In the genomic region with DNA sequence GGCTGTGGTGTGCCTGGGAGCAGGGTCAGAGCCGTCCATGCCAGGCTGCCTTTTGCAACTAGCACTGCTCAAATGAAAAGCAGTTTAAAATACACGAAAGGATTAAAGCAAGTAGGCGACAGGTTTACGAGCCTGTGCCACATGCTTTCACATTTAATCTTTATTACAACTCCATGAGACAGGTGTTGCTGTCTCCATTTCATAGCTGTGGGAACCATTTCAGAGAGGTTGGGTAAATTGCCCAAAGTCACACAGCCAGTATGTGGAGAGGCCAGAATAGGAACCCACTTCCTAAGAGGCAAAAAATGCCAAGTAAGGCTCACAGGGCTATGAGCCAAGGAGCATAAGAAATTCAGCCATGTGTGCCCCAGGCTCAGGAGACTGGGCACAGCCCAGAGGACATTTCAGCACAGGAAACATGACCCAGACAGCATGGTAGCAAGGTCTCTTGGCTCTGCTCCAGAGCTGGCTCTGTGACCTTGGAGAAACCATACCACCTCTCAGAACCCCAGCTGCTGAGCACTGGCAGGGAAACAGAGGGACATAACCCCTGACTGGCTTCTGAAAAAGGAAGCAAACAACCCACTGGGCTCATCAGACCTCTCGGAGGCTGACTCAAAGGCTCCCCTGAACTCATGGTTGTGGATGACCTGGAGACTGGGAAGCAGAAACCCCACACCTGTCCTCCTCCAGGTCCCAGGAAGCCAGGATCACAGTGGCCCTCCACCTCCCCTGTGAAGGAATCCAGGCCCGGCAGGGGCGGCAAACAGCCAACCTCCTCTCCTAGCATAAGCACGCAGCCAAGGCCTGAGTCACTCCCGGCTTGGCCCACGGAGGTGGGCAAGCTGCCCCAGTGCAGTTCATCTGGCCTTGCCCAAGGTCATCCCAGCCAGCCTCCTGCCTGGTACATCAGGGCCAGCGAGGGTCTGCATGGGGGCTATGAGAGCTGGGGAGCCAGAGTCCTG, we compare ENCODE assay signal across 10 cellular contexts. TPM values are rescaled to one million over a fixed set of nuclear protein-coding genes. Genes with fewer than 3 reads are reported as not detected.
DNase-seq lines count a peak whose midpoint lies in the region; ATAC-seq, FAIRE-seq and TF ChIP-seq lines count a peak whose summit lies in the region.
"Had no signal": no experiment of that assay in that cellular context is flagged by ENCODE, and none has a peak within 500 bp of the region (broad histone marks: within the 10 kb centered on the region; RNA-seq: fewer than 3 reads in every experiment).

No MANE protein-coding gene starts in this region.

- no peaks in the 10 kb centered on the region for H3K79me2 ChIP-seq in HepG2 (ENCODE audit: insufficient read depth, low read length)

- H3K9ac ChIP-seq in HepG2 (ENCODE audit: insufficient read depth, low read depth, low read length), result no peak overlapping the region; the same call in 1 of the 2 replicates

- intact Hi-C loops in HepG2 (cut with micrococcal nuclease; ENCODE audit: unreplicated experiment), result loop anchor here (5.0 kb wide), 1 partner anchor 38 kb away; a partner anchor contains a TSS

- H3K4me2 ChIP-seq in HepG2 (ENCODE audit: low read depth, low read length), result no peak overlapping the region

- in situ Hi-C loops in HepG2 (cut with HindIII; ENCODE audit: extremely low pct_ligation_motif_present, low pct_unique_long_range_greater_than_20kb), result loop anchor here (10.0 kb wide), 1 partner anchor 225 kb away; no protein-coding TSS in a partner anchor

- no peak for TF ChIP-seq RAD21 in HepG2 (CRISPR knock-in tag; IDR thresholded peaks at IDR 0.05)

- no peak for TF ChIP-seq EP300 in HepG2 (IDR thresholded peaks at IDR 0.05; ENCODE audit: low read depth in 2 of 2, low read length in 2 of 2)
- no peak for TF ChIP-seq EP300 in HepG2 (CRISPR knock-in tag; IDR thresholded peaks at IDR 0.05; ENCODE audit: borderline replicate concordance)
- TF ChIP-seq EP300 in upper lobe of left lung (IDR thresholded peaks at IDR 0.05), result no peak

- H3K36me3 ChIP-seq in HepG2 (replicated peaks in 1 of 2; ENCODE audit: control insufficient read depth in 1 of 2, insufficient read depth in 2 of 2, low read length in 2 of 2), result no peaks in the 10 kb centered on the region
- H3K36me3 ChIP-seq in upper lobe of left lung, result peaks cover 0 to 6% (median 3%) of the 10 kb centered on the region in 4 donors

- TF ChIP-seq POLR2A in HepG2 (IDR thresholded peaks at IDR 0.05; ENCODE audit: insufficient read depth in 1 of 2, low read depth in 2 of 2, low read length in 2 of 2), result no peak
- peak in 1 of 4 donors; percentile 5 for TF ChIP-seq POLR2A in upper lobe of left lung (IDR thresholded peaks at IDR 0.05)

- H3K4me3 Mint-ChIP-seq in naive thymus-derived CD8-positive, alpha-beta T cell, result no peak overlapping the region

- no peak for FAIRE-seq in HepG2 (lab: Jason Lieb, UNC)

- no peaks in the 10 kb centered on the region for H3K9me3 Mint-ChIP-seq in naive thymus-derived CD8-positive, alpha-beta T cell

- H3K4me1 ChIP-seq in HepG2 (ENCODE audit: insufficient read depth, low read length) (peaks cover 52% of the 10 kb centered on the region), upper lobe of left lung (peaks cover 44 to 59% (median 50%) of the 10 kb centered on the region in 4 donors)

- H3K4me3 ChIP-seq in choroid plexus epithelial cell (ENCODE audit: low read depth, low read length) (no peak overlapping the region), HepG2 (replicated peaks in 1 of 3; ENCODE audit: insufficient read depth in 1 of 3, low read depth in 2 of 3, low read length in 3 of 3) (no peak overlapping the region), upper lobe of left lung (no peak overlapping the region)

- H3K9me3 ChIP-seq in HepG2 (ENCODE audit: low read length) (no peaks in the 10 kb centered on the region), upper lobe of left lung (no peaks in the 10 kb centered on the region)

- no peak overlapping the region for H3K27ac ChIP-seq in HepG2 (ENCODE audit: extremely low read length, insufficient read depth, low read length)
- H3K27ac ChIP-seq in upper lobe of left lung, result peak overlapping the region; percentile 62 to 94 (median 80)

- peaks cover 0 to 15% (median 8%) of the 10 kb centered on the region in 4 donors for H3K4me1 Mint-ChIP-seq in naive thymus-derived CD8-positive, alpha-beta T cell

- no TSS peak for BruUV-seq in HepG2 (replicated peaks; lab: Mats Ljungman, UMichigan)

- CTCF ChIA-PET in HepG2 (lab: Yijun Ruan, JAX; ENCODE audit: low intra/inter-chr PET ratio, low total read pairs), result interaction anchor here (1.0 kb wide), 1 partner anchor 32 kb away, joined by 3 read pairs; no protein-coding TSS in a partner anchor

- H2AFZ ChIP-seq in HepG2 (ENCODE audit: low read length), result no peak overlapping the region

- 79% methylated on average over 8 of the region's 11 CpGs for WGBS in HepG2 (ENCODE audit: low lambda C conversion rate)
- WGBS in upper lobe of left lung, 2 donors, result 63 to 89% methylated on average over 5 to 11 of the region's 11 CpGs

- no peak overlapping the region for H3K27ac Mint-ChIP-seq in naive thymus-derived CD8-positive, alpha-beta T cell

- no peaks in the 10 kb centered on the region for H3K36me3 Mint-ChIP-seq in naive thymus-derived CD8-positive, alpha-beta T cell

- peaks cover 0 to 9% (median 4%) of the 10 kb centered on the region in 5 donors for H3K27me3 Mint-ChIP-seq in naive thymus-derived CD8-positive, alpha-beta T cell

- POLR2A ChIA-PET in HepG2 (lab: Yijun Ruan, JAX), result interaction anchor here (0.7 to 2.7 kb wide), 7 partner anchors 11 to 104 kb away, joined by 3 to 6 read pairs (median 3); a partner anchor contains a TSS
- POLR2A ChIA-PET in naive thymus-derived CD8-positive, alpha-beta T cell (lab: Charles Lee), result no interaction called here

- H4K20me1 ChIP-seq in HepG2 (ENCODE audit: insufficient read depth, low read length), result no peaks in the 10 kb centered on the region

- ATAC-seq in HepG2 (no peak), upper lobe of left lung (ENCODE audit: low FRiP score in 2 of 2) (peak; percentile 34 to 50)
- no peak for ATAC-seq in naive thymus-derived CD8-positive, alpha-beta T cell

- no peak for TF ChIP-seq CTCF in choroid plexus epithelial cell (conservative IDR thresholded peaks at IDR 0.05; ENCODE audit: low read depth, low read length)
- no peak for TF ChIP-seq CTCF in HepG2 (CRISPR knock-in tag; IDR thresholded peaks at IDR 0.05)
- no peak for TF ChIP-seq CTCF in upper lobe of left lung (IDR thresholded peaks at IDR 0.05)

- H3K27me3 ChIP-seq in HepG2 (ENCODE audit: control insufficient read depth in 1 of 2, insufficient read depth in 2 of 2, low read length in 2 of 2), result no peaks in the 10 kb centered on the region; a peak in 1 of 5 replicates
- no peaks in the 10 kb centered on the region for H3K27me3 ChIP-seq in upper lobe of left lung

- peak; percentile 96 for DNase-seq in M059J (ENCODE audit: low read depth)
- peak; percentile 63 for DNase-seq in choroid plexus epithelial cell (ENCODE audit: low read depth)
- no peak for DNase-seq in HepG2 (ENCODE audit: low spot score)
- DNase-seq in upper lobe of left lung, result peak; percentile 81 to 89
- no peak for DNase-seq in activated T-cell treated with anti-CD3 and anti-CD28 coated beads for 4 hours
- no peak for DNase-seq in retina
- no peak for DNase-seq in DMS153 (lab: John Stamatoyannopoulos, UW)
- DNase-seq in naive thymus-derived CD8-positive, alpha-beta T cell, result no peak
- DNase-seq: activated effector memory CD4-positive, alpha-beta T cell treated with anti-CD3 and anti-CD28 coated beads, Interleukin-2, amount 50 U/mL, for 16 hours; NCI-H1417 treated with DMSO at 0.1 percent for 48 hours had no signal

RNA-seq across cellular contexts. Expression of a gene that starts 40.3 kb away (rescaled TPM):
- total RNA-seq in M059J (2014; rRNA removed; shearing (Covaris generic)), result 25.8 and 31.8 TPM in 2 replicates
- total RNA-seq in HepG2 (2016; rRNA removed; fragmentation: Illumina TruSeq; extraction: Trizol), result 181 and 283 TPM in 2 replicates
- 33.9 and 36.7 TPM in 2 replicates for total RNA-seq in HepG2 (2016; cell fraction: cytosol; rRNA removed; fragmentation: Illumina TruSeq; extraction: Trizol; ENCODE audit: low read depth)
- total RNA-seq in HepG2 (2016; cell fraction: insoluble cytoplasmic fraction; rRNA removed; fragmentation: Illumina TruSeq; extraction: Trizol), result 189 and 325 TPM in 2 replicates
- 47.2 and 48.2 TPM in 2 replicates for total RNA-seq in HepG2 (2016; cell fraction: membrane; rRNA removed; fragmentation: Illumina TruSeq; extraction: Trizol)
- 63.9 and 73.7 TPM in 2 replicates for total RNA-seq in HepG2 (2016; cell fraction: nucleus; rRNA removed; fragmentation: Illumina TruSeq; extraction: Trizol)
- 61.6 and 63.2 TPM in 2 replicates for polyA plus RNA-seq in HepG2 (2011; rRNA removed)
- polyA plus RNA-seq in HepG2 (2011; cell fraction: cytosol; rRNA removed), result 68.3 and 71.0 TPM in 2 replicates
- polyA plus RNA-seq in HepG2 (2011; cell fraction: nucleus; rRNA removed), result 11.6 and 14.2 TPM in 2 replicates
- polyA plus RNA-seq in HepG2 (2012), result 78.3 and 78.8 TPM in 2 replicates
- 26.6 and 30.8 TPM in 2 replicates for polyA plus RNA-seq in HepG2 (2016; cell fraction: cytosol; fragmentation: Illumina TruSeq; extraction: Trizol; ENCODE audit: low read depth)
- 249 and 259 TPM in 2 replicates for polyA plus RNA-seq in HepG2 (2016; cell fraction: insoluble cytoplasmic fraction; fragmentation: Illumina TruSeq; extraction: Trizol; ENCODE audit: low read depth)
- 32.0 and 32.5 TPM in 2 replicates for polyA plus RNA-seq in HepG2 (2016; cell fraction: membrane; fragmentation: Illumina TruSeq; extraction: Trizol; ENCODE audit: low read depth)
- polyA plus RNA-seq in HepG2 (2016; cell fraction: nucleus; fragmentation: Illumina TruSeq; extraction: Trizol; ENCODE audit: insufficient read depth, low read depth), result 75.9 and 84.0 TPM in 2 replicates
- polyA minus RNA-seq in HepG2 (2011; rRNA and poly(A)+ RNA removed; ENCODE audit: low replicate concordance), result 47.3 and 53.2 TPM in 2 replicates
- 28.0 and 33.9 TPM in 2 replicates for polyA minus RNA-seq in HepG2 (2011; cell fraction: cytosol; rRNA and poly(A)+ RNA removed)
- polyA minus RNA-seq in HepG2 (2011; cell fraction: nucleus; rRNA and poly(A)+ RNA removed), result 17.3 and 18.9 TPM in 2 replicates
- 10 to 100 TPM; 11.4 to 50.6 (median 19.1) TPM for total RNA-seq in upper lobe of left lung
- 10 to 100 TPM; 31.6 to 33.7 TPM for total RNA-seq in naive thymus-derived CD8-positive, alpha-beta T cell
- 10 to 100 TPM; 41.1 to 42.8 (median 41.6) TPM for polyA plus RNA-seq in naive thymus-derived CD8-positive, alpha-beta T cell

Comparison
In these comparisons a context has a peak if more than half of its experiments do, and no peak if none do; other contexts are left out.
1. DNase-seq: peak in M059J (single experiment), choroid plexus epithelial cell (single experiment) and upper lobe of left lung (2 of 2); none in HepG2 (single experiment), activated T-cell treated with anti-CD3 and anti-CD28 coated beads for 4 hours (single experiment), retina (single experiment), DMS153 (single experiment) and naive thymus-derived CD8-positive, alpha-beta T cell (0 of 10).
2. ATAC-seq: peak in upper lobe of left lung (2 of 2); none in HepG2 (single experiment) and naive thymus-derived CD8-positive, alpha-beta T cell (0 of 2).